ENCODE assay signal across 8 cellular contexts in the genomic region with DNA sequence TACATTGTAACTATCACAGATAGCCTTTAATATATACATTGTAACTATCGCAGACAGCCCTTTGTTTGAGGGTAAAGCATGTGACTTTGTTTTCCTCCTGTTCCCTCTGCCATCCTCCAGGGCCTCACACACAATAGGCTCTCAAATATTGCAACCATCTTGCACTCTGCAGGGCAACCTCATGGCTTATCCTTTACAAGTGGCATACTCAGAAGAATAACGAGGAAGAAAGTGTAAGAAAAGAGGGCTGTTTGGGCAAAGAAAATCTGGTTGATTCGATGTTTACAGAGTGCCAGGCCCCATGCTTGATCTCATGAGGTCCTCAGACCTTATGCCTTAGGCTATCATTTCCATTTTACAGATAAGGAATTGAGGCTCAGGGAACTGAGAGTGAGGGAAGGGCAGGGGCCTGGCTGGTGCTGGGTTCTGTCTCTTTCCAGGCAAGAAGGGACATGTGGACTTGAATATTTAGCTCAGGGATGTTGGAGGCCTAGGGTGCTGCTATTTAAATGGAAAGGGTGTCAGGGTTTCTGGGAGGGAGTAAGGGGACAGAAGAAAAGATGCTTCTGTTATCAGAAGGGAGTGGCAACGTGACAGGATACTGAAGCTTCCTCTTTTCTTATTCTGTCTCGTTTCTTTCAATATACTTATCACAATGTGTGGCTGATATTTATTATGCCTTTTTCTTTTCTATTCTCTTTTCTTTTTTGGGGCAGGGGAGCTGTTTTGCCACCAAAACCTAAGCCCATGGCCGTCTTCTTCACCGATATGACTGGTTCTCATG. TPM values are rescaled to one million over a fixed set of nuclear protein-coding genes. Genes with fewer than 3 reads are reported as not detected.
DNase-seq lines count a peak whose midpoint lies in the region; ATAC-seq, FAIRE-seq and TF ChIP-seq lines count a peak whose summit lies in the region.

No MANE protein-coding gene starts in this region.

- H3K4me3 Mint-ChIP-seq in endothelial cell (ENCODE audit: unreplicated experiment) (peak overlapping the region; percentile 97), progenitor cell of endocrine pancreas (ENCODE audit: low read depth) (peak overlapping the region; percentile 95)

- H3K4me2 ChIP-seq in OCI-LY3 (ENCODE audit: low read length), result peak overlapping the region; percentile 82

- no peak for TF ChIP-seq POLR2A in GM12891 (IDR thresholded peaks at IDR 0.05; ENCODE audit: low read depth, low read length)

- H3K27me3 Mint-ChIP-seq in endothelial cell (ENCODE audit: unreplicated experiment) (peaks cover 12% of the 10 kb centered on the region), progenitor cell of endocrine pancreas (no peaks in the 10 kb centered on the region)

- peak overlapping the region; percentile 93 for H3K9ac ChIP-seq in OCI-LY3 (ENCODE audit: low read length)

- ATAC-seq in HG03469 (IDR thresholded peaks at IDR 0.05; ENCODE audit: unreplicated experiment), result no peak
- ATAC-seq in GM21717 (IDR thresholded peaks at IDR 0.05; ENCODE audit: unreplicated experiment), result no peak

- H3K4me1 Mint-ChIP-seq in endothelial cell (ENCODE audit: unreplicated experiment) (peaks cover 26% of the 10 kb centered on the region), progenitor cell of endocrine pancreas (ENCODE audit: low read depth) (peaks cover 24% of the 10 kb centered on the region)

- TF ChIP-seq CTCF in OCI-LY3 (IDR thresholded peaks at IDR 0.05; ENCODE audit: low read depth, low read length) (no peak), endothelial cell (IDR thresholded peaks at IDR 0.05; ENCODE audit: unreplicated experiment) (no peak), progenitor cell of endocrine pancreas (IDR thresholded peaks at IDR 0.05; ENCODE audit: unreplicated experiment) (no peak)

- H3K4me3 ChIP-seq in OCI-LY3 (ENCODE audit: low read length), result peak overlapping the region; percentile 91

- H3K36me3 ChIP-seq in OCI-LY3 (replicated peaks; ENCODE audit: low read depth, low read length), result no peaks in the 10 kb centered on the region

- H3K9me3 ChIP-seq in OCI-LY3 (ENCODE audit: insufficient read depth, low read length), result no peaks in the 10 kb centered on the region

- peaks cover 52% of the 10 kb centered on the region for H3K79me2 ChIP-seq in OCI-LY3 (ENCODE audit: low read length)

- H3K4me1 ChIP-seq in OCI-LY3 (ENCODE audit: low read length), result peaks cover 16% of the 10 kb centered on the region

- H4K20me1 ChIP-seq in OCI-LY3 (ENCODE audit: insufficient read depth, low read length), result no peaks in the 10 kb centered on the region

- H3K36me3 Mint-ChIP-seq in endothelial cell (ENCODE audit: low read depth, unreplicated experiment), result no peaks in the 10 kb centered on the region
- peaks cover 2% of the 10 kb centered on the region for H3K36me3 Mint-ChIP-seq in progenitor cell of endocrine pancreas (ENCODE audit: insufficient read depth)

- DNase-seq in GM12891 (ENCODE audit: insufficient read length, low spot score) (no peak), endothelial cell (ENCODE audit: low spot score) (no peak), progenitor cell of endocrine pancreas (ENCODE audit: low spot score, unreplicated experiment) (no peak), AG08396 (ENCODE audit: low spot score) (no peak), globus pallidus (ENCODE audit: low spot score) (no peak)

- H3K27ac Mint-ChIP-seq in endothelial cell (ENCODE audit: unreplicated experiment) (peak overlapping the region; percentile 48), progenitor cell of endocrine pancreas (peak overlapping the region; percentile 63)

- H3K9me3 Mint-ChIP-seq in endothelial cell (ENCODE audit: unreplicated experiment) (no peaks in the 10 kb centered on the region), progenitor cell of endocrine pancreas (ENCODE audit: low read depth) (no peaks in the 10 kb centered on the region)

- H3K27ac ChIP-seq in OCI-LY3 (ENCODE audit: low read length), result peak overlapping the region; percentile 51

- peak; percentile 20 for FAIRE-seq in GM12891 (lab: Jason Lieb, UNC)

- no peaks in the 10 kb centered on the region for H3K27me3 ChIP-seq in OCI-LY3 (ENCODE audit: low read depth, low read length)

- 0 out of 2 replicates have a peak overlapping the region, but pooled peaks have one; percentile 81 for H2AFZ ChIP-seq in OCI-LY3 (ENCODE audit: low read depth, low read length)

TF ChIP-seq in GM12891, 5 proteins besides CTCF, POLR2A, EP300 and RAD21:
- no peak for TF ChIP-seq TAF1 (IDR thresholded peaks at IDR 0.05; ENCODE audit: low read depth, low read length)
- no peak for TF ChIP-seq POLR2AphosphoS5 (IDR thresholded peaks at IDR 0.05; ENCODE audit: low read depth, low read length)
- no peak for TF ChIP-seq PAX5 (IDR thresholded peaks at IDR 0.05; ENCODE audit: insufficient read depth, low read length, severe bottlenecking)
- no peak for TF ChIP-seq POU2F2 (IDR thresholded peaks at IDR 0.05; ENCODE audit: low read depth, low read length)
- peak; percentile 26; the same call in 1 of the 2 replicates for TF ChIP-seq SPI1 (IDR thresholded peaks at IDR 0.05; ENCODE audit: low read depth, low read length)

RNA-seq across cellular contexts. Expression of a gene that starts 1.1 kb away (rescaled TPM):
- 63.1 TPM for polyA plus RNA-seq in GM12891 (2012; ENCODE audit: low read depth, missing spikeins)
- total RNA-seq in endothelial cell (ENCODE audit: unreplicated experiment), result 81.6 TPM
- 50.9 and 53.7 TPM in 2 replicates for total RNA-seq in progenitor cell of endocrine pancreas

RNA-seq across cellular contexts. Expression of a gene that starts 30.6 kb away (rescaled TPM):
- 0.08 TPM for polyA plus RNA-seq in GM12891 (2012; ENCODE audit: low read depth, missing spikeins)
- total RNA-seq in endothelial cell (ENCODE audit: unreplicated experiment), result 18.3 TPM
- 11.4 and 12.2 TPM in 2 replicates for total RNA-seq in progenitor cell of endocrine pancreas
